ENCODE assay signal across 8 cellular contexts in the genomic region with DNA sequence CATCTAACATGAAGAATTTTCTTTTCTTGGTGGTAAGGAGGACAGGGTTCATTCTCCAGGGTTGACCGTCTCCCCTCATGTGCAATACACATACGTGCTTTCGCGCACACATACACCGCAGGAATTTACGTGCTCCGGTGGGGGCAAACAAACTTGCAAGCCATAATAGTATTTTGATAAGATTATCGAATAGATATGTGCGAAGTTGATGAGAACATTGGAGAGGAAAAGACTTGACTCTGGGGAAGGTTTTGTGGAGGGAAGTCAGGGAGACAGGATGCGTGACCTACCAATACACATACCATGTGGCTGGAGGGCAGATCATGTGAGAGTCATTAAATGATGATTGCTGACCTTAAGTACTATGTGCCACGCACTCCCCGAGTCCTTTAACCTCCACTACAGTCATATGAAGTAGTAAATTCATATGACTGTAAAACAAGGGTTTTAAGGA. TPM values are rescaled to one million over a fixed set of nuclear protein-coding genes. Genes with fewer than 3 reads are reported as not detected.
DNase-seq lines count a peak whose midpoint lies in the region; ATAC-seq and TF ChIP-seq lines count a peak whose summit lies in the region.

No MANE protein-coding gene starts in this region.

- H3K4me2 ChIP-seq in Loucy (ENCODE audit: low read depth, low read length, poor library complexity, severe bottlenecking) = peak overlapping the region; percentile 78

- H3K4me1 Mint-ChIP-seq in activated naive CD8-positive, alpha-beta T cell treated with anti-CD3 and anti-CD28 coated beads, Interleukin-2, amount 10 ng/mL, durations not matched to agents 7 days and 5 days = peaks cover 21% of the 10 kb centered on the region

- H3K27ac Mint-ChIP-seq in activated naive CD8-positive, alpha-beta T cell treated with anti-CD3 and anti-CD28 coated beads, Interleukin-2, amount 10 ng/mL, durations not matched to agents 7 days and 5 days = peak overlapping the region; percentile 90

- H3K4me3 Mint-ChIP-seq in activated naive CD8-positive, alpha-beta T cell treated with anti-CD3 and anti-CD28 coated beads, Interleukin-2, amount 10 ng/mL, durations not matched to agents 7 days and 5 days = peak overlapping the region; percentile 95

- TF ChIP-seq CTCF in Loucy (conservative IDR thresholded peaks at IDR 0.05; ENCODE audit: low read length) (no peak), tibial nerve (IDR thresholded peaks at IDR 0.05) (no peak)

- TF ChIP-seq EP300 in tibial nerve (IDR thresholded peaks at IDR 0.05) = peak in 1 of 2 donors; percentile 8

- H3F3A ChIP-seq in Loucy (ENCODE audit: low read depth) = no peaks in the 10 kb centered on the region

- H2AFZ ChIP-seq in Loucy (ENCODE audit: low read length) = peak overlapping the region; percentile 95

- H3K9ac ChIP-seq in Loucy (ENCODE audit: low read depth, low read length, poor library complexity, severe bottlenecking) = peak overlapping the region; percentile 83

- H3K4me3 ChIP-seq in Loucy (ENCODE audit: low read length, poor library complexity, severe bottlenecking) (peak overlapping the region; percentile 88), tibial nerve (peak overlapping the region; percentile 50 to 89 (median 66))

- peaks cover 5% of the 10 kb centered on the region for H4K20me1 ChIP-seq in Loucy (ENCODE audit: insufficient read depth, low read length, poor library complexity, severe bottlenecking)

- intact Hi-C loops in left colon (cut with DNase I, micrococcal nuclease) = no loop called here

- peak; percentile 10 for DNase-seq in NCI-H1105 treated with DMSO at 0.1 percent for 48 hours (lab: John Stamatoyannopoulos, UW)
- DNase-seq in NCI-H1105 (lab: John Stamatoyannopoulos, UW) = no peak
- no peak for DNase-seq in activated naive CD8-positive, alpha-beta T cell treated with anti-CD3 and anti-CD28 coated beads, Interleukin-2, amount 10 ng/mL, durations not matched to agents 7 days and 5 days
- peak; percentile 32 to 64 for DNase-seq in left colon
- no peak for DNase-seq in tibial nerve (ENCODE audit: low spot score in 2 of 2)
- no peak for DNase-seq in NAMALWA (ENCODE audit: low spot score)
- no peak for DNase-seq in UCSD-AML1 (lab: John Stamatoyannopoulos, UW; ENCODE audit: unreplicated experiment)

- no peaks in the 10 kb centered on the region for H3K36me3 Mint-ChIP-seq in activated naive CD8-positive, alpha-beta T cell treated with anti-CD3 and anti-CD28 coated beads, Interleukin-2, amount 10 ng/mL, durations not matched to agents 7 days and 5 days

- H3K36me3 ChIP-seq in Loucy (ENCODE audit: insufficient read depth, low read length) = no peaks in the 10 kb centered on the region
- H3K36me3 ChIP-seq in tibial nerve = peaks cover 0 to 3% (median 0%) of the 10 kb centered on the region in 3 donors

- 22 to 25% methylated on average over 12 of the region's 12 CpGs for WGBS in tibial nerve, 2 donors

- H3K27me3 ChIP-seq in Loucy (ENCODE audit: insufficient read depth, low read length, poor library complexity, severe bottlenecking) (no peaks in the 10 kb centered on the region), tibial nerve (no peaks in the 10 kb centered on the region)

- H3K27me3 Mint-ChIP-seq in activated naive CD8-positive, alpha-beta T cell treated with anti-CD3 and anti-CD28 coated beads, Interleukin-2, amount 10 ng/mL, durations not matched to agents 7 days and 5 days = no peaks in the 10 kb centered on the region

- H3K4me1 ChIP-seq in Loucy (ENCODE audit: insufficient read depth, low read length, poor library complexity, severe bottlenecking) (peaks cover 20% of the 10 kb centered on the region), tibial nerve (peaks cover 0 to 22% (median 9%) of the 10 kb centered on the region in 4 donors)

- H3K9me3 ChIP-seq in Loucy (ENCODE audit: insufficient read depth, low read depth, low read length) (no peaks in the 10 kb centered on the region), tibial nerve (no peaks in the 10 kb centered on the region)

- no peaks in the 10 kb centered on the region for H3K9me3 Mint-ChIP-seq in activated naive CD8-positive, alpha-beta T cell treated with anti-CD3 and anti-CD28 coated beads, Interleukin-2, amount 10 ng/mL, durations not matched to agents 7 days and 5 days

- peak overlapping the region in 3 of 4 donors; percentile 2 to 84 (median 60) for H3K27ac ChIP-seq in tibial nerve

- no peaks in the 10 kb centered on the region for H3K9me2 ChIP-seq in Loucy (replicated peaks; ENCODE audit: low read depth, low read length)

- peaks cover 21% of the 10 kb centered on the region for H3K79me2 ChIP-seq in Loucy (ENCODE audit: insufficient read depth, low read length)

- no peak for TF ChIP-seq POLR2A in tibial nerve (IDR thresholded peaks at IDR 0.05)

- POLR2A ChIA-PET in activated naive CD8-positive, alpha-beta T cell treated with anti-CD3 and anti-CD28 coated beads, Interleukin-2, amount 10 ng/mL, durations not matched to agents 7 days and 5 days (lab: Charles Lee) = interaction anchor here (1.2 to 1.3 kb wide), 2 partner anchors 125 to 996 kb away, joined by 3 to 4 read pairs; a partner anchor contains a TSS

- no peak for ATAC-seq in activated naive CD8-positive, alpha-beta T cell treated with anti-CD3 and anti-CD28 coated beads, Interleukin-2, amount 10 ng/mL, durations not matched to agents 7 days and 5 days (ENCODE audit: low read depth)
- ATAC-seq in left colon = peak; percentile 69

RNA-seq across cellular contexts. Expression of a gene that starts 0.9 kb away (rescaled TPM):
- 10 to 100 TPM; 43.6 to 50.7 TPM for total RNA-seq in activated naive CD8-positive, alpha-beta T cell treated with anti-CD3 and anti-CD28 coated beads, Interleukin-2, amount 10 ng/mL, durations not matched to agents 7 days and 5 days
- total RNA-seq in left colon (10 to 100 TPM; 13.7 to 16.8 TPM), tibial nerve (10 to 100 TPM; 12.6 to 26.4 (median 16.7) TPM)

RNA-seq across cellular contexts. Expression of a gene that starts 4.1 kb away (rescaled TPM):
- 10 to 100 TPM; 28.2 to 30.1 TPM for total RNA-seq in activated naive CD8-positive, alpha-beta T cell treated with anti-CD3 and anti-CD28 coated beads, Interleukin-2, amount 10 ng/mL, durations not matched to agents 7 days and 5 days
- 10 to 100 TPM; 19.9 to 20.7 TPM for total RNA-seq in left colon
- total RNA-seq in tibial nerve = 10 to 100 TPM; 22.4 to 74.4 (median 36.3) TPM

Comparison
In these comparisons a context has a peak if more than half of its experiments do, and no peak if none do; other contexts are left out.
1. DNase-seq: peak in NCI-H1105 treated with DMSO at 0.1 percent for 48 hours (single experiment) and left colon (2 of 2); none in NCI-H1105 (single experiment), activated naive CD8-positive, alpha-beta T cell treated with anti-CD3 and anti-CD28 coated beads, Interleukin-2, amount 10 ng/mL, durations not matched to agents 7 days and 5 days (single experiment), tibial nerve (0 of 2), NAMALWA (single experiment) and UCSD-AML1 (single experiment).